8 cellular contexts compared by ENCODE assay signal in the genomic region with DNA sequence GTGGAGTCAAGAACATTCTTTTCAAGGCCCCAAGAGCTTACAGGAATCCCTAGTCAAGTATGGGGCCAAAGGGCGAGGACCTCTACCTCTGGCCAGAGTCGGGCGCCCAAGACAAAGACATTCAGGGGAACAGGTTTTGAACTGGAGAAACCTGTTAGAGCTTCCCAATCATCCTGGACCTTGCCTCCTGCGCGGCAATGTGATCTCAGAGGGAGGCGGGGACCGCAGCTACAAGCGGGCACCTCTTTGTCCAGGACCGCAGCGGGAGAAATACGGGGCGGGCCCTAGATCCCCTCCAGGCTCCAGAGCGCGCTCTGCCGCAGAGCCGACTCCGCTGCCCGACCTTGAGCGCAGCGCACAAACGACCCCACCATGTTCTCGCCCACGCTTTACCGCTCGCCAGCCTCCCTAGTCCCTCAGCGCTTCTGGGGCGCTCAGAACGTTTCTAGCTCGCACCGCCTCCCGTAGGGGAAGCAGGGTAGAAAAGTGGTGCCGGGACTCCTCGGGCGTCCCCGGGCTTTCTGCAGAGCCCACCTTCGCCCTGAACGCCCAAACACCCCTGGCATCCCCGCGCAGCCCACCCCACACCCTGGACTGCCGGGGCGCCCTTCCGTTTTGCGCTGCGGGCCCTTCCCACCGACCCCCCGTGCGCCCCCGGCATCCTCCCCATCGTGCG. TPM values are rescaled to one million over a fixed set of nuclear protein-coding genes. Genes with fewer than 3 reads are reported as not detected.
A peak's percentile ranks its signal among the peaks of the same experiment; 100 is the strongest.
DNase-seq lines count a peak whose midpoint lies in the region; TF ChIP-seq lines count a peak whose summit lies in the region.

No MANE protein-coding gene starts in this region.

- H3K4me3 ChIP-seq in BJ (ENCODE audit: low read depth, low read length) (peak overlapping the region; percentile 69), mucosa of rectum (ENCODE audit: low read length in 2 of 2) (peak overlapping the region; percentile 67 to 86), stomach smooth muscle (ENCODE audit: low read length in 2 of 2) (peak overlapping the region; percentile 80 to 85)

- H3K9me3 ChIP-seq in mucosa of rectum (ENCODE audit: control insufficient read depth in 2 of 2, low read length in 2 of 2) (no peaks in the 10 kb centered on the region), stomach smooth muscle (ENCODE audit: control insufficient read depth in 2 of 2, low read length in 2 of 2) (no peaks in the 10 kb centered on the region)

- H3K27me3 ChIP-seq in BJ (ENCODE audit: control insufficient read depth, insufficient read depth, low read length) (no peaks in the 10 kb centered on the region), mucosa of rectum (ENCODE audit: control insufficient read depth in 2 of 2, insufficient read depth in 2 of 2, low read length in 2 of 2) (no peaks in the 10 kb centered on the region), stomach smooth muscle (ENCODE audit: control insufficient read depth in 1 of 2, insufficient read depth in 2 of 2, low read length in 2 of 2) (no peaks in the 10 kb centered on the region)

- H3K9me3 Mint-ChIP-seq in activated CD4-positive, alpha-beta T cell treated with anti-CD3 and anti-CD28 coated beads, Interleukin-2, amount 10 ng/mL, durations not matched to agents 7 days and 5 days, result no peaks in the 10 kb centered on the region
- no peaks in the 10 kb centered on the region for H3K9me3 Mint-ChIP-seq in endothelial cell (ENCODE audit: unreplicated experiment)

- CTCF ChIA-PET in BJ (lab: Yijun Ruan, JAX), result interaction anchor here (0.9 to 1.0 kb wide), 2 partner anchors 9 to 129 kb away, joined by 3 to 5 read pairs; no protein-coding TSS in a partner anchor
- CTCF ChIA-PET in activated CD4-positive, alpha-beta T cell treated with anti-CD3 and anti-CD28 coated beads, Interleukin-2, amount 10 ng/mL, durations not matched to agents 7 days and 5 days (lab: Charles Lee), result interaction anchor here (0.6 to 1.5 kb wide), 3 partner anchors 10 to 29 kb away, joined by 3 to 5 read pairs (median 4); no protein-coding TSS in a partner anchor

- H3K36me3 Mint-ChIP-seq in activated CD4-positive, alpha-beta T cell treated with anti-CD3 and anti-CD28 coated beads, Interleukin-2, amount 10 ng/mL, durations not matched to agents 7 days and 5 days (ENCODE audit: low read depth), result no peaks in the 10 kb centered on the region
- H3K36me3 Mint-ChIP-seq in endothelial cell (ENCODE audit: low read depth, unreplicated experiment), result peaks cover 11% of the 10 kb centered on the region

- peak overlapping the region; percentile 76 to 87 for H3K27ac ChIP-seq in mucosa of rectum (ENCODE audit: low read depth in 2 of 2, low read length in 2 of 2)
- H3K27ac ChIP-seq in stomach smooth muscle (ENCODE audit: low read length), result no peak overlapping the region

- H3K4me1 ChIP-seq in mucosa of rectum (ENCODE audit: control insufficient read depth in 2 of 2, insufficient read depth in 2 of 2, low read length in 2 of 2), result peaks cover 22 to 33% of the 10 kb centered on the region in 2 donors
- peaks cover 24% of the 10 kb centered on the region for H3K4me1 ChIP-seq in stomach smooth muscle (ENCODE audit: control insufficient read depth, insufficient read depth, low read length)

- H3K4me1 Mint-ChIP-seq in activated CD4-positive, alpha-beta T cell treated with anti-CD3 and anti-CD28 coated beads, Interleukin-2, amount 10 ng/mL, durations not matched to agents 7 days and 5 days, result peaks cover 18% of the 10 kb centered on the region
- peaks cover 16% of the 10 kb centered on the region for H3K4me1 Mint-ChIP-seq in endothelial cell (ENCODE audit: unreplicated experiment)

- TF ChIP-seq CTCF in BJ (IDR thresholded peaks at IDR 0.05; ENCODE audit: insufficient read depth, low read depth, low read length) (no peak), GM20000 (IDR thresholded peaks at IDR 0.05; ENCODE audit: extremely low read depth, missing control alignments) (no peak), endothelial cell (IDR thresholded peaks at IDR 0.05; ENCODE audit: unreplicated experiment) (no peak)

- H3K9ac ChIP-seq in mucosa of rectum (ENCODE audit: low read depth in 1 of 2, low read length in 2 of 2) (peak overlapping the region; percentile 24 to 79), stomach smooth muscle (ENCODE audit: low read length in 2 of 2) (peak overlapping the region; percentile 53 to 55)

- H3K4me3 Mint-ChIP-seq in activated CD4-positive, alpha-beta T cell treated with anti-CD3 and anti-CD28 coated beads, Interleukin-2, amount 10 ng/mL, durations not matched to agents 7 days and 5 days, result peak overlapping the region; percentile 60
- peak overlapping the region; percentile 95 for H3K4me3 Mint-ChIP-seq in endothelial cell (ENCODE audit: unreplicated experiment)

- DNase-seq in BJ (ENCODE audit: low read depth), result no peak
- peak; percentile 46 for DNase-seq in GM20000 (ENCODE audit: low spot score)
- DNase-seq in NCI-H1105 (lab: John Stamatoyannopoulos, UW), result peak; percentile 74
- DNase-seq in activated CD4-positive, alpha-beta T cell treated with anti-CD3 and anti-CD28 coated beads, Interleukin-2, amount 10 ng/mL, durations not matched to agents 7 days and 5 days, result peak; percentile 27
- peak; percentile 56 for DNase-seq in endothelial cell (ENCODE audit: low spot score)
- DNase-seq in NK-92 (lab: John Stamatoyannopoulos, UW; ENCODE audit: unreplicated experiment), result no peak

- POLR2A ChIA-PET in BJ (lab: Charles Lee), result no interaction called here
- POLR2A ChIA-PET in activated CD4-positive, alpha-beta T cell treated with anti-CD3 and anti-CD28 coated beads, Interleukin-2, amount 10 ng/mL, durations not matched to agents 7 days and 5 days (lab: Charles Lee), result no interaction called here

- H3K27me3 Mint-ChIP-seq in activated CD4-positive, alpha-beta T cell treated with anti-CD3 and anti-CD28 coated beads, Interleukin-2, amount 10 ng/mL, durations not matched to agents 7 days and 5 days, result peaks cover 60% of the 10 kb centered on the region
- peaks cover 6% of the 10 kb centered on the region for H3K27me3 Mint-ChIP-seq in endothelial cell (ENCODE audit: unreplicated experiment)

- H3K27ac Mint-ChIP-seq in activated CD4-positive, alpha-beta T cell treated with anti-CD3 and anti-CD28 coated beads, Interleukin-2, amount 10 ng/mL, durations not matched to agents 7 days and 5 days, result no peak overlapping the region
- no peak overlapping the region for H3K27ac Mint-ChIP-seq in endothelial cell (ENCODE audit: unreplicated experiment)

- no peaks in the 10 kb centered on the region for H3K36me3 ChIP-seq in BJ (ENCODE audit: control insufficient read depth, insufficient read depth, low read length)
- H3K36me3 ChIP-seq in mucosa of rectum (ENCODE audit: control insufficient read depth in 2 of 2, insufficient read depth in 2 of 2, low read length in 2 of 2), result no peaks in the 10 kb centered on the region
- H3K36me3 ChIP-seq in stomach smooth muscle (ENCODE audit: control insufficient read depth in 2 of 2, insufficient read depth in 2 of 2, low read length in 2 of 2), result no peaks in the 10 kb centered on the region

RNA-seq across cellular contexts. Expression of a gene that starts 28.1 kb away (rescaled TPM):
- 9.7 and 14.4 TPM in 2 replicates for polyA plus RNA-seq in BJ (2011; rRNA removed)
- polyA minus RNA-seq in BJ (2011; rRNA and poly(A)+ RNA removed), result 5.1 and 7.0 TPM in 2 replicates
- total RNA-seq in activated CD4-positive, alpha-beta T cell treated with anti-CD3 and anti-CD28 coated beads, Interleukin-2, amount 10 ng/mL, durations not matched to agents 7 days and 5 days, result 10 to 100 TPM; 13.9 to 15.7 TPM
- total RNA-seq in endothelial cell (ENCODE audit: unreplicated experiment), result 13.5 TPM

RNA-seq across cellular contexts. Expression of a gene that starts 50.1 kb away (rescaled TPM):
- 3.2 and 3.3 TPM in 2 replicates for polyA plus RNA-seq in BJ (2011; rRNA removed)
- polyA minus RNA-seq in BJ (2011; rRNA and poly(A)+ RNA removed), result 2.4 and 3.3 TPM in 2 replicates
- under 1 TPM in 1 of 2 experiments, not detected in 1; 0.29 TPM for total RNA-seq in activated CD4-positive, alpha-beta T cell treated with anti-CD3 and anti-CD28 coated beads, Interleukin-2, amount 10 ng/mL, durations not matched to agents 7 days and 5 days
- 2.0 TPM for total RNA-seq in endothelial cell (ENCODE audit: unreplicated experiment)

RNA-seq across cellular contexts. Expression of a gene that starts 52.7 kb away (rescaled TPM):
- 39.6 and 55.2 TPM in 2 replicates for polyA plus RNA-seq in BJ (2011; rRNA removed)
- 80.1 and 81.5 TPM in 2 replicates for polyA minus RNA-seq in BJ (2011; rRNA and poly(A)+ RNA removed)
- 10 to 100 TPM; 32.0 to 39.8 TPM for total RNA-seq in activated CD4-positive, alpha-beta T cell treated with anti-CD3 and anti-CD28 coated beads, Interleukin-2, amount 10 ng/mL, durations not matched to agents 7 days and 5 days
- 195 TPM for total RNA-seq in endothelial cell (ENCODE audit: unreplicated experiment)

Comparison
In these comparisons a context has a peak if more than half of its experiments do, and no peak if none do; other contexts are left out.
1. DNase-seq: peak in GM20000 (single experiment), NCI-H1105 (single experiment), activated CD4-positive, alpha-beta T cell treated with anti-CD3 and anti-CD28 coated beads, Interleukin-2, amount 10 ng/mL, durations not matched to agents 7 days and 5 days (single experiment) and endothelial cell (single experiment); none in BJ (single experiment) and NK-92 (single experiment).
2. Peak in every context shown above with its lines, with median percentiles within 50 percentile points of each other: H3K4me3 ChIP-seq.